18 cellular contexts compared by ENCODE assay signal in the genomic region with DNA sequence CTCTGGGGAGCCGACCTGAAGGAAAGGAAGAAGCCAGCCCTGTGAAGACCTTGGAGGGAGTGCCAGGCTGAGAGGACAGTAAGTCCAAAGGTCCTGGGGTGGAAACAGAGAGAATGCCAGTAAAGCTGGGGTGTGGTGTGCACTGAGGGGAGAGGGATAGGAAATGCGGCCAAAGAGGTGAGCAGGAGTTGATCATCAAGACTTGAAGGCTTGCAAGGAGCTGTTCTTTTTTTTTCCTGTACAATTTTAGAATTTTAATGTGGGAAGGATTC.
A peak's percentile ranks its signal among the peaks of the same experiment; 100 is the strongest.
DNase-seq lines count a peak whose midpoint lies in the region; ATAC-seq and TF ChIP-seq lines count a peak whose summit lies in the region.
"Had no signal": no experiment of that assay in that cellular context is flagged by ENCODE, and none has a peak within 500 bp of the region (broad histone marks: within the 10 kb centered on the region; RNA-seq: fewer than 3 reads in every experiment).

No MANE protein-coding gene starts in this region.

- H3K27ac ChIP-seq in colonic mucosa, result peak overlapping the region; percentile 49
- H3K27ac ChIP-seq in mesendoderm (ENCODE audit: low read depth, low read length), result peak overlapping the region; percentile 38
- no peak overlapping the region for H3K27ac ChIP-seq in neural progenitor cell
- H3K27ac ChIP-seq: BLaER1 treated with 17β-estradiol and CSF1 and Interleukin-3, amounts not matched to agents 10 nM and 100 nM had no signal

- H3K4me1 Mint-ChIP-seq in neural progenitor cell, result peaks cover 19% of the 10 kb centered on the region
- no peaks in the 10 kb centered on the region for H3K4me1 Mint-ChIP-seq in activated naive CD8-positive, alpha-beta T cell treated with anti-CD3 and anti-CD28 coated beads for 36 hours
- H3K4me1 Mint-ChIP-seq: B cell had no signal

- H3K36me3 ChIP-seq in colonic mucosa (no peaks in the 10 kb centered on the region), mesendoderm (ENCODE audit: control insufficient read depth, insufficient read depth, low read length) (no peaks in the 10 kb centered on the region), neural progenitor cell (no peaks in the 10 kb centered on the region)
- H3K36me3 ChIP-seq: BLaER1 treated with 17β-estradiol and CSF1 and Interleukin-3, amounts not matched to agents 10 nM and 100 nM had no signal

- H3K4me3 Mint-ChIP-seq in neural progenitor cell, result no peak overlapping the region
- H3K4me3 Mint-ChIP-seq in activated naive CD8-positive, alpha-beta T cell treated with anti-CD3 and anti-CD28 coated beads for 36 hours, result no peak overlapping the region
- H3K4me3 Mint-ChIP-seq: B cell; CD8-positive, alpha-beta T cell; H9 had no signal

- no peak overlapping the region for H3K23ac ChIP-seq in mesendoderm (ENCODE audit: low read length)

- DNase-seq in LoVo (ENCODE audit: low spot score) (peak; percentile 18), colonic mucosa (peak; percentile 80), mesendoderm (no peak), neural progenitor cell (ENCODE audit: low spot score) (no peak), A172 (ENCODE audit: low spot score) (no peak)
- no peak for DNase-seq in activated CD4-positive, CD25-positive, alpha-beta regulatory T cell (lab: John Stamatoyannopoulos, UW)
- no peak for DNase-seq in activated naive CD8-positive, alpha-beta T cell treated with anti-CD3 and anti-CD28 coated beads for 36 hours
- DNase-seq: 8988T; Calu3; CD8-positive, alpha-beta T cell; DND-41; EL; H9; IMR-90 had no signal

- H4K8ac ChIP-seq in mesendoderm (ENCODE audit: low read depth, low read length), result no peak overlapping the region

- H2AFZ ChIP-seq in neural progenitor cell (replicated peaks), result no peak overlapping the region

- H3K9me3 ChIP-seq in colonic mucosa (no peaks in the 10 kb centered on the region), neural progenitor cell (ENCODE audit: low read depth) (no peaks in the 10 kb centered on the region)
- H3K9me3 ChIP-seq: BLaER1 treated with 17β-estradiol and CSF1 and Interleukin-3, amounts not matched to agents 10 nM and 100 nM had no signal

- H3K9ac ChIP-seq in colonic mucosa (ENCODE audit: low read depth in 2 of 2, low read length in 2 of 2) (no peak overlapping the region), mesendoderm (ENCODE audit: low read length) (no peak overlapping the region), neural progenitor cell (no peak overlapping the region)
- H3K9ac ChIP-seq: BLaER1 treated with 17β-estradiol and CSF1 and Interleukin-3, amounts not matched to agents 10 nM and 100 nM had no signal

- H3K4me1 ChIP-seq in colonic mucosa (no peaks in the 10 kb centered on the region), mesendoderm (ENCODE audit: control insufficient read depth, low read depth, low read length) (no peaks in the 10 kb centered on the region), neural progenitor cell (no peaks in the 10 kb centered on the region)
- H3K4me1 ChIP-seq: BLaER1 treated with 17β-estradiol and CSF1 and Interleukin-3, amounts not matched to agents 10 nM and 100 nM had no signal

- H3K9me3 Mint-ChIP-seq in neural progenitor cell, result no peaks in the 10 kb centered on the region
- H3K9me3 Mint-ChIP-seq in activated naive CD8-positive, alpha-beta T cell treated with anti-CD3 and anti-CD28 coated beads for 36 hours, result no peaks in the 10 kb centered on the region
- H3K9me3 Mint-ChIP-seq: CD8-positive, alpha-beta T cell; H9 had no signal

- H2BK120ac ChIP-seq in mesendoderm (ENCODE audit: low read depth, low read length), result no peak overlapping the region

- TF ChIP-seq CTCF in colonic mucosa (IDR thresholded peaks at IDR 0.05) (no peak), neural progenitor cell (IDR thresholded peaks at IDR 0.05) (no peak)

- no peak overlapping the region for H2BK5ac ChIP-seq in mesendoderm (ENCODE audit: low read length)

- no peak for ATAC-seq in GM19328 (IDR thresholded peaks at IDR 0.05; ENCODE audit: unreplicated experiment)
- ATAC-seq: CD8-positive, alpha-beta T cell; K562 had no signal

- no peaks in the 10 kb centered on the region for H3K79me2 ChIP-seq in mesendoderm (ENCODE audit: control insufficient read depth, insufficient read depth, low read length)
- H3K79me2 ChIP-seq in neural progenitor cell (ENCODE audit: low read depth), result no peaks in the 10 kb centered on the region

- H3K27me3 ChIP-seq in colonic mucosa (no peaks in the 10 kb centered on the region), mesendoderm (ENCODE audit: insufficient read depth, low read length, poor library complexity) (no peaks in the 10 kb centered on the region), neural progenitor cell (no peaks in the 10 kb centered on the region)
- H3K27me3 ChIP-seq: BLaER1 treated with 17β-estradiol and CSF1 and Interleukin-3, amounts not matched to agents 10 nM and 100 nM had no signal

- peaks cover 4% of the 10 kb centered on the region for H3K27me3 Mint-ChIP-seq in neural progenitor cell (ENCODE audit: insufficient read depth, low read depth)
- peaks cover 49% of the 10 kb centered on the region for H3K27me3 Mint-ChIP-seq in activated naive CD8-positive, alpha-beta T cell treated with anti-CD3 and anti-CD28 coated beads for 36 hours

- H3K4me2 ChIP-seq in mesendoderm (ENCODE audit: low read length) (no peak overlapping the region), neural progenitor cell (no peak overlapping the region)
- H3K4me2 ChIP-seq: BLaER1 treated with 17β-estradiol and CSF1 and Interleukin-3, amounts not matched to agents 10 nM and 100 nM had no signal

- H3K18ac ChIP-seq in mesendoderm (ENCODE audit: low read length), result no peak overlapping the region

- H4K20me1 ChIP-seq in neural progenitor cell (ENCODE audit: low read depth), result no peaks in the 10 kb centered on the region
- H4K20me1 ChIP-seq: BLaER1 treated with 17β-estradiol and CSF1 and Interleukin-3, amounts not matched to agents 10 nM and 100 nM had no signal

- WGBS in mesendoderm (ENCODE audit: extremely low coverage, insufficient coverage, low lambda C conversion rate), result no CpG with 5 or more reads among the region's 2 CpGs

- H3K56ac ChIP-seq in mesendoderm (ENCODE audit: low read length), result no peak overlapping the region

- no peak overlapping the region for H4K5ac ChIP-seq in mesendoderm (ENCODE audit: low read length)

- intact Hi-C loops in colonic mucosa (cut with DNase I), result loop anchor here (5.0 kb wide), 1 partner anchor 310 kb away; no protein-coding TSS in a partner anchor

- peak overlapping the region; percentile 3 for H3K27ac Mint-ChIP-seq in neural progenitor cell
- no peak overlapping the region for H3K27ac Mint-ChIP-seq in activated naive CD8-positive, alpha-beta T cell treated with anti-CD3 and anti-CD28 coated beads for 36 hours
- H3K27ac Mint-ChIP-seq: B cell; CD8-positive, alpha-beta T cell; H9 had no signal

- H2BK15ac ChIP-seq in mesendoderm (replicated peaks; ENCODE audit: low read depth), result no peak overlapping the region

- no peaks in the 10 kb centered on the region for H3K79me1 ChIP-seq in mesendoderm (ENCODE audit: low read length)

- H3K36me3 Mint-ChIP-seq in neural progenitor cell, result no peaks in the 10 kb centered on the region
- no peaks in the 10 kb centered on the region for H3K36me3 Mint-ChIP-seq in activated naive CD8-positive, alpha-beta T cell treated with anti-CD3 and anti-CD28 coated beads for 36 hours
- H3K36me3 Mint-ChIP-seq: CD8-positive, alpha-beta T cell had no signal

- no peaks in the 10 kb centered on the region for H3F3A ChIP-seq in neural progenitor cell (ENCODE audit: low read depth)

- H2AK5ac ChIP-seq in mesendoderm (ENCODE audit: low read length), result no peak overlapping the region

- H3K4ac ChIP-seq in mesendoderm (ENCODE audit: low read depth, low read length), result no peak overlapping the region

- H3K4me3 ChIP-seq in colonic mucosa (no peak overlapping the region), mesendoderm (ENCODE audit: low read length) (no peak overlapping the region), neural progenitor cell (no peak overlapping the region)
- H3K4me3 ChIP-seq: BLaER1 treated with 17β-estradiol and CSF1 and Interleukin-3, amounts not matched to agents 10 nM and 100 nM; K562 had no signal

Comparison
In these comparisons a context has a peak if more than half of its experiments do, and no peak if none do; other contexts are left out.
1. DNase-seq: peak in LoVo (single experiment) and colonic mucosa (single experiment); none in mesendoderm (single experiment), neural progenitor cell (single experiment), A172 (single experiment), activated CD4-positive, CD25-positive, alpha-beta regulatory T cell (0 of 4) and activated naive CD8-positive, alpha-beta T cell treated with anti-CD3 and anti-CD28 coated beads for 36 hours (single experiment).